In genomic region chr10:84608126-84608525, GRCh38 we compare ENCODE assay signal across 16 cellular contexts.
DNase-seq lines count a peak whose midpoint lies in the region; ATAC-seq lines count a peak whose summit lies in the region.
"Had no signal": no experiment of that assay in that cellular context is flagged by ENCODE, and none has a peak within 500 bp of the region (broad histone marks: within the 10 kb centered on the region; RNA-seq: fewer than 3 reads in every experiment).

No MANE protein-coding gene starts in this region.

- no peaks in the 10 kb centered on the region for H3K4me1 Mint-ChIP-seq in activated CD4-positive, alpha-beta T cell treated with anti-CD3 and anti-CD28 coated beads for 36 hours
- H3K4me1 Mint-ChIP-seq in activated T-helper 17 cell treated with anti-CD3 and anti-CD28 coated beads, Interleukin-2, amount 50 U/mL, for 72 hours, result no peaks in the 10 kb centered on the region

- H3K4me3 Mint-ChIP-seq in activated CD4-positive, alpha-beta T cell treated with anti-CD3 and anti-CD28 coated beads for 36 hours, result no peak overlapping the region
- H3K4me3 Mint-ChIP-seq in activated T-helper 17 cell treated with anti-CD3 and anti-CD28 coated beads, Interleukin-2, amount 50 U/mL, for 72 hours, result no peak overlapping the region

- ATAC-seq in activated CD4-positive, alpha-beta T cell treated with anti-CD3 and anti-CD28 coated beads for 36 hours, result peak; percentile 49
- ATAC-seq in GM21423 (IDR thresholded peaks at IDR 0.05; ENCODE audit: unreplicated experiment), result peak; percentile 50
- peak; percentile 55 for ATAC-seq in HG03039 (IDR thresholded peaks at IDR 0.05; ENCODE audit: unreplicated experiment)
- ATAC-seq in activated T-helper 17 cell treated with anti-CD3 and anti-CD28 coated beads, Interleukin-2, amount 50 U/mL, for 72 hours (replicated peaks), result peak; percentile 64
- ATAC-seq: heart right ventricle, K562, mucosa of descending colon had no signal

- POLR2A ChIA-PET in activated CD4-positive, alpha-beta T cell treated with anti-CD3 and anti-CD28 coated beads for 36 hours (lab: Charles Lee), result no interaction called here

- H3K9me3 Mint-ChIP-seq in activated CD4-positive, alpha-beta T cell treated with anti-CD3 and anti-CD28 coated beads for 36 hours (ENCODE audit: low read depth), result no peaks in the 10 kb centered on the region
- no peaks in the 10 kb centered on the region for H3K9me3 Mint-ChIP-seq in activated T-helper 17 cell treated with anti-CD3 and anti-CD28 coated beads, Interleukin-2, amount 50 U/mL, for 72 hours

- peaks cover 6% of the 10 kb centered on the region for H3K27me3 Mint-ChIP-seq in activated CD4-positive, alpha-beta T cell treated with anti-CD3 and anti-CD28 coated beads for 36 hours
- H3K27me3 Mint-ChIP-seq in activated T-helper 17 cell treated with anti-CD3 and anti-CD28 coated beads, Interleukin-2, amount 50 U/mL, for 72 hours, result peaks cover 25% of the 10 kb centered on the region

- H3K27ac Mint-ChIP-seq in activated CD4-positive, alpha-beta T cell treated with anti-CD3 and anti-CD28 coated beads for 36 hours, result no peak overlapping the region
- no peak overlapping the region for H3K27ac Mint-ChIP-seq in activated T-helper 17 cell treated with anti-CD3 and anti-CD28 coated beads, Interleukin-2, amount 50 U/mL, for 72 hours

- CTCF ChIA-PET in activated CD4-positive, alpha-beta T cell treated with anti-CD3 and anti-CD28 coated beads for 36 hours (lab: Charles Lee), result interaction anchor here (0.7 kb wide), 1 partner anchor 147 kb away, joined by 3 read pairs; no protein-coding TSS in a partner anchor

- no peak for DNase-seq in activated CD4-positive, alpha-beta T cell treated with anti-CD3 and anti-CD28 coated beads for 36 hours
- DNase-seq in activated CD4-positive, alpha-beta T cell treated with anti-CD3 and anti-CD28 coated beads, Interleukin-2, amount 50 U/mL, for 4 hours, result no peak
- no peak for DNase-seq in UCSD-AML1 (lab: John Stamatoyannopoulos, UW; ENCODE audit: unreplicated experiment)
- no peak for DNase-seq in effector CD4-positive, alpha-beta T cell
- DNase-seq in stimulated activated CD4-positive, alpha-beta T cell treated with anti-CD3 and anti-CD28 coated beads, Interleukin-1b, Interleukin-23, amount 100 ng/mL, for 48 hours, result no peak
- DNase-seq: adrenal gland, erythroblast, heart right ventricle, mucosa of descending colon, NCI-H1417, NCI-H446 treated with DMSO at 0.1 percent for 48 hours, SK-N-SH had no signal

- no peaks in the 10 kb centered on the region for H3K36me3 Mint-ChIP-seq in activated CD4-positive, alpha-beta T cell treated with anti-CD3 and anti-CD28 coated beads for 36 hours (ENCODE audit: low read depth)
- H3K36me3 Mint-ChIP-seq in activated T-helper 17 cell treated with anti-CD3 and anti-CD28 coated beads, Interleukin-2, amount 50 U/mL, for 72 hours (ENCODE audit: low read depth), result no peaks in the 10 kb centered on the region

- intact Hi-C loops in activated CD4-positive, alpha-beta T cell treated with anti-CD3 and anti-CD28 coated beads for 36 hours (cut with DNase I, micrococcal nuclease), result no loop called here
